In the genomic region with DNA sequence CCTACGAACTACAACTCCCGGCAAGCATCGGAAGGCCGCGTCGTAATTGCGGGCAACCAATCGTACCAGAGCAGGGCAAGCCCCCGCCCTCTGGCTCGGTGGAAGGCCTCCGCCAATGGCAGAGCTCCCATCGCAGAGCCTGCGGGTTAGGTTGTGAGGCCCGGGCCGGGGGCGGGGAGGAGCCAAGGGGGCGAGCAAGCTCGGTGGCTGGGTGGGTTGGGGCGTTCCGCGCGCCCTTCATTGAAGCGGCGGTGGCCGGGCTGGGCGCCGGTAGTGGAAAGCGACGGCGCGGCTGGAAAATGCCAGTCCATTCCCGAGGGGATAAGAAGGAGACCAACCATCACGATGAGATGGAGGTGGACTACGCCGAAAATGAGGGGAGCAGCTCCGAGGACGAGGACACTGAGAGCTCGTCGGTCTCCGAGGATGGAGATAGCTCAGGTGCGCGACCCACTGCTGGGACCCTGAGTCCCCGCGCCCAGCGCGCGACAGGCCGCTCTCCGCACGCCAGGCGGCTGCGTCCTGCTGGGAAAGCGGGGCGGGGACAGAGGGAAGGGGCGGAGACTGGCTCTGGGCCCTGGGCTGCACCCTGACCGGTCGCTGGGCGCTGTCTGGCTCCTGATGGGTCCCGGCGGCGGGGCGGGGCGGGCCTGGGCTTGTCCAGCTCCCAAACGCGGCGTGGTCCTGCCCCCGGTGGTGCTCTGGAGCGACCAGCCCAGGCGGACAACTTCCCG, we compare ENCODE assay signal across 8 cellular contexts. TPM values are rescaled to one million over a fixed set of nuclear protein-coding genes. Genes with fewer than 3 reads are reported as not detected.
A peak's percentile ranks its signal among the peaks of the same experiment; 100 is the strongest.
DNase-seq lines count a peak whose midpoint lies in the region; ATAC-seq and TF ChIP-seq lines count a peak whose summit lies in the region.

A gene with protein sequence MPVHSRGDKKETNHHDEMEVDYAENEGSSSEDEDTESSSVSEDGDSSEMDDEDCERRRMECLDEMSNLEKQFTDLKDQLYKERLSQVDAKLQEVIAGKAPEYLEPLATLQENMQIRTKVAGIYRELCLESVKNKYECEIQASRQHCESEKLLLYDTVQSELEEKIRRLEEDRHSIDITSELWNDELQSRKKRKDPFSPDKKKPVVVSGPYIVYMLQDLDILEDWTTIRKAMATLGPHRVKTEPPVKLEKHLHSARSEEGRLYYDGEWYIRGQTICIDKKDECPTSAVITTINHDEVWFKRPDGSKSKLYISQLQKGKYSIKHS (plus strand): TSS at position 121 of the 734 bp plus-strand sequence. CDS start 179 bp downstream, at position 300.

- no peaks in the 10 kb centered on the region for H3K9me3 ChIP-seq in lung (ENCODE audit: control insufficient read depth in 2 of 2, insufficient read depth in 1 of 2, low read length in 1 of 2)

- DNase-seq in COLO668 (lab: John Stamatoyannopoulos, UW; ENCODE audit: unreplicated experiment) (peak; percentile 99), GM20000 (ENCODE audit: low spot score) (peak; percentile 99), HS-5 (ENCODE audit: low read depth) (peak; percentile 91), NK-92 (lab: John Stamatoyannopoulos, UW; ENCODE audit: unreplicated experiment) (peak; percentile 90), lung (ENCODE audit: low spot score) (peak; percentile 98)
- DNase-seq in activated CD8-positive, alpha-beta memory T cell treated with anti-CD3 and anti-CD28 coated beads for 24 hours = peak; percentile 97
- DNase-seq in effector CD4-positive, alpha-beta T cell = peak; percentile 98
- peak; percentile 90 to 97 (median 95) for DNase-seq in stimulated activated CD4-positive, alpha-beta T cell treated with anti-CD3 and anti-CD28 coated beads, TNF-alpha, amount 100 ng/mL, for 24 hours (ENCODE audit: low read depth in 3 of 3)

- no peaks in the 10 kb centered on the region for H3K36me3 ChIP-seq in lung (ENCODE audit: control insufficient read depth in 2 of 2, insufficient read depth in 2 of 2, low read length in 2 of 2)

- H3K4me1 ChIP-seq in lung (ENCODE audit: control insufficient read depth in 2 of 2, insufficient read depth in 2 of 2, low read length in 2 of 2) = no peaks in the 10 kb centered on the region

- peak within 1 kb of the TSS; percentile 89 to 100 for H3K27ac ChIP-seq in lung (ENCODE audit: low read depth in 1 of 2, low read length in 1 of 2)

- 0% methylated on average over 58 to 70 of the region's 70 CpGs for WGBS in lung, 2 donors

- peak; percentile 98 for ATAC-seq in lung (ENCODE audit: insufficient read depth, low FRiP score)

- no peaks in the 10 kb centered on the region for H3K27me3 ChIP-seq in lung (ENCODE audit: control insufficient read depth, insufficient read depth)

- H3K4me3 ChIP-seq in lung = peak within 1 kb of the TSS; percentile 89

- TF ChIP-seq CTCF in GM20000 (IDR thresholded peaks at IDR 0.05; ENCODE audit: extremely low read depth, missing control alignments) (no peak), lung (IDR thresholded peaks at IDR 0.05; ENCODE audit: control extremely low read depth, extremely low read depth) (no peak)

RNA-seq across cellular contexts. Expression of the gene that starts here (rescaled TPM):
- 10 to 100 TPM in 1 of 2 donors, 1 to 10 TPM in 1; 6.3 to 17.4 TPM for total RNA-seq in lung
- 1 to 10 TPM; 5.0 to 6.3 TPM for polyA plus RNA-seq in lung

Comparison
In these comparisons a context has a peak if more than half of its experiments do, and no peak if none do; other contexts are left out.
1. Peak in every context shown above with its lines: DNase-seq, ATAC-seq, H3K4me3 ChIP-seq and H3K27ac ChIP-seq.